Comparison of ENCODE assay signal across 8 cellular contexts in genomic region chr18:26103579-26103978, GRCh38. TPM values are rescaled to one million over a fixed set of nuclear protein-coding genes. Genes with fewer than 3 reads are reported as not detected.
DNase-seq lines count a peak whose midpoint lies in the region; ATAC-seq and TF ChIP-seq lines count a peak whose summit lies in the region.
"Had no signal": no experiment of that assay in that cellular context is flagged by ENCODE, and none has a peak within 500 bp of the region (broad histone marks: within the 10 kb centered on the region; RNA-seq: fewer than 3 reads in every experiment).

No MANE protein-coding gene starts in this region.

- H3K4me3 ChIP-seq in H7 (ENCODE audit: insufficient read depth, low read depth, low read length): no peak overlapping the region
- no peak overlapping the region for H3K4me3 ChIP-seq in SJCRH30
- H3K4me3 ChIP-seq in vagina: no peak overlapping the region
- H3K4me3 ChIP-seq: stomach had no signal

- H3K4me1 ChIP-seq in SJCRH30 (no peaks in the 10 kb centered on the region), vagina (no peaks in the 10 kb centered on the region)
- H3K4me1 ChIP-seq: stomach had no signal

- DNase-seq in H7: peak; percentile 56
- peak; percentile 6 to 42 for DNase-seq in SJCRH30
- DNase-seq in cerebellar cortex (ENCODE audit: low spot score): peak; percentile 13
- peak; percentile 19 for DNase-seq in stimulated activated CD4-positive, alpha-beta T cell treated with anti-CD3 and anti-CD28 coated beads, Interleukin-2, amount 100 ng/mL, for 4 hours (ENCODE audit: low read depth)
- DNase-seq in CD14-positive monocyte (ENCODE audit: low spot score): no peak
- DNase-seq in vagina (ENCODE audit: extremely low spot score in 2 of 2): no peak
- DNase-seq: stomach had no signal

- intact Hi-C loops in CD14-positive monocyte (cut with micrococcal nuclease): no loop called here
- intact Hi-C loops in vagina (cut with DNase I): no loop called here

- H3K36me3 ChIP-seq in H7 (replicated peaks; ENCODE audit: control insufficient read depth, insufficient read depth, low read length): no peaks in the 10 kb centered on the region
- H3K36me3 ChIP-seq in SJCRH30: no peaks in the 10 kb centered on the region
- no peaks in the 10 kb centered on the region for H3K36me3 ChIP-seq in vagina
- H3K36me3 ChIP-seq: stomach had no signal

- peaks cover 0 to 8% (median 3%) of the 10 kb centered on the region in 3 donors for H3K27me3 Mint-ChIP-seq in CD14-positive monocyte (ENCODE audit: low read depth in 3 of 3)

- H3K9me3 Mint-ChIP-seq in CD14-positive monocyte: peaks cover 0 to 14% (median 5%) of the 10 kb centered on the region in 7 donors

- no peak overlapping the region for H3K27ac Mint-ChIP-seq in CD14-positive monocyte

- no peaks in the 10 kb centered on the region for H3K27me3 ChIP-seq in H7 (ENCODE audit: control insufficient read depth, insufficient read depth, low read length)
- no peaks in the 10 kb centered on the region for H3K27me3 ChIP-seq in SJCRH30
- no peaks in the 10 kb centered on the region for H3K27me3 ChIP-seq in vagina
- H3K27me3 ChIP-seq: stomach had no signal

- no peaks in the 10 kb centered on the region for H3K4me1 Mint-ChIP-seq in CD14-positive monocyte

- H3K9me3 ChIP-seq in SJCRH30 (replicated peaks) (no peaks in the 10 kb centered on the region), vagina (no peaks in the 10 kb centered on the region)
- H3K9me3 ChIP-seq: stomach had no signal

- H3K36me3 Mint-ChIP-seq in CD14-positive monocyte: no peaks in the 10 kb centered on the region

- H3K27ac ChIP-seq in SJCRH30 (no peak overlapping the region), vagina (no peak overlapping the region)
- H3K27ac ChIP-seq: stomach had no signal

- no peak for TF ChIP-seq POLR2A in vagina (IDR thresholded peaks at IDR 0.05)

- H3K4me3 Mint-ChIP-seq in CD14-positive monocyte: no peak overlapping the region

- no peak for ATAC-seq in GM19328 (IDR thresholded peaks at IDR 0.05; ENCODE audit: unreplicated experiment)

- TF ChIP-seq CTCF in CD14-positive monocyte (IDR thresholded peaks at IDR 0.05): no peak
- no peak for TF ChIP-seq CTCF in vagina (IDR thresholded peaks at IDR 0.05)

RNA-seq across cellular contexts. Expression of gene SS18, which starts 13.2 kb away (rescaled TPM):
- 97.6 and 112 TPM in 2 replicates for total RNA-seq in H7 (2014; rRNA removed; shearing (Covaris generic))
- total RNA-seq in SJCRH30 (2014; rRNA removed; shearing (Covaris generic)): 61.3 and 70.2 TPM in 2 replicates
- 10 to 100 TPM; 23.0 to 36.3 TPM for polyA plus RNA-seq in CD14-positive monocyte
- 378 TPM for total RNA-seq in vagina

RNA-seq across cellular contexts. Expression of gene PSMA8, which starts 30.1 kb away (rescaled TPM):
- not detected in 2 replicates for total RNA-seq in H7 (2014; rRNA removed; shearing (Covaris generic))
- not detected in 2 replicates for total RNA-seq in SJCRH30 (2014; rRNA removed; shearing (Covaris generic))
- under 1 TPM in 1 of 2 donors, not detected in 1; 0.13 TPM for polyA plus RNA-seq in CD14-positive monocyte
- not detected for total RNA-seq in vagina
- total RNA-seq: stomach had no signal

Comparison
In these comparisons a context has a peak if more than half of its experiments do, and no peak if none do; other contexts are left out.
1. DNase-seq: peak in H7 (single experiment), SJCRH30 (2 of 2), cerebellar cortex (single experiment) and stimulated activated CD4-positive, alpha-beta T cell treated with anti-CD3 and anti-CD28 coated beads, Interleukin-2, amount 100 ng/mL, for 4 hours (single experiment); none in CD14-positive monocyte (single experiment) and vagina (0 of 2).